1 cellular context compared by ENCODE assay signal in genomic region chr13:99264053-99264452, GRCh38.
TF ChIP-seq lines count a peak whose summit lies in the region.

No MANE protein-coding gene starts in this region.

TF ChIP-seq in WTC11, 78 proteins besides CTCF, POLR2A, EP300 and RAD21 (continued from another document):
- TF ChIP-seq GRHL2 (CRISPR knock-in tag; IDR thresholded peaks at IDR 0.05; ENCODE audit: insufficient replicate concordance, severe bottlenecking) (no peak), CDX4 (CRISPR knock-in tag; IDR thresholded peaks at IDR 0.05; ENCODE audit: borderline replicate concordance) (no peak), HMGA2 (CRISPR knock-in tag; IDR thresholded peaks at IDR 0.05) (no peak), RORB (CRISPR knock-in tag; IDR thresholded peaks at IDR 0.05) (no peak), NFE2L1 (CRISPR knock-in tag; IDR thresholded peaks at IDR 0.05) (no peak), SMAD4 (CRISPR knock-in tag; IDR thresholded peaks at IDR 0.05) (no peak), ZNF121 (CRISPR knock-in tag; IDR thresholded peaks at IDR 0.05) (no peak), KAT7 (CRISPR knock-in tag; IDR thresholded peaks at IDR 0.05; ENCODE audit: borderline replicate concordance) (no peak)
- TF ChIP-seq, protein P1, sequence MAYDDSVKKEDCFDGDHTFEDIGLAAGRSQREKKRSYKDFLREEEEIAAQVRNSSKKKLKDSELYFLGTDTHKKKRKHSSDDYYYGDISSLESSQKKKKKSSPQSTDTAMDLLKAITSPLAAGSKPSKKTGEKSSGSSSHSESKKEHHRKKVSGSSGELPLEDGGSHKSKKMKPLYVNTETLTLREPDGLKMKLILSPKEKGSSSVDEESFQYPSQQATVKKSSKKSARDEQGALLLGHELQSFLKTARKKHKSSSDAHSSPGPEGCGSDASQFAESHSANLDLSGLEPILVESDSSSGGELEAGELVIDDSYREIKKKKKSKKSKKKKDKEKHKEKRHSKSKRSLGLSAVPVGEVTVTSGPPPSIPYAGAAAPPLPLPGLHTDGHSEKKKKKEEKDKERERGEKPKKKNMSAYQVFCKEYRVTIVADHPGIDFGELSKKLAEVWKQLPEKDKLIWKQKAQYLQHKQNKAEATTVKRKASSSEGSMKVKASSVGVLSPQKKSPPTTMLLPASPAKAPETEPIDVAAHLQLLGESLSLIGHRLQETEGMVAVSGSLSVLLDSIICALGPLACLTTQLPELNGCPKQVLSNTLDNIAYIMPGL (CRISPR knock-in tag; IDR thresholded peaks at IDR 0.05) = no peak
